16 cellular contexts compared by ENCODE assay signal in the genomic region with DNA sequence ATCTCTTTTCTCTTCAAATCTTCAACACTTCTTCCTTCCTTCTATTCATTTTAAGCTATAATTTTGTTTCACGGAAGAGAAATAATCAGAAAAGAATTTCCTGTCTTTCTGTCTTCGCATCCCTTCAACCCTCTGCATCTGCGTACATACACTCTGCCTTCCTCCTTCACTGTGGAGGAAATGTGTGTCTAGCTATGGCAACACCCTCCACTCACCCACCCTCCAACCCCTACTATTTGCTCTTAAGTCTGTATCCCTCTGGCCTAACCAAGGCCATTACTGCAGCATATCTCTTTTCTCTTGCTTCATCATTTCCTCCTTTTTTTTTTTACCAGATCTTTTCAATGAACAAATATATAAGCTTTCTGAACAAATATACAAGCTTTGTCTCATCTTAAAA.
DNase-seq lines count a peak whose midpoint lies in the region; ATAC-seq and TF ChIP-seq lines count a peak whose summit lies in the region.
"Had no signal": no experiment of that assay in that cellular context is flagged by ENCODE, and none has a peak within 500 bp of the region (broad histone marks: within the 10 kb centered on the region; RNA-seq: fewer than 3 reads in every experiment).

No MANE protein-coding gene starts in this region.

- H3K27me3 Mint-ChIP-seq in endothelial cell (ENCODE audit: unreplicated experiment), result no peaks in the 10 kb centered on the region
- H3K27me3 Mint-ChIP-seq: CD8-positive, alpha-beta memory T cell; IgD-negative memory B cell had no signal

- ATAC-seq in HG02759 (IDR thresholded peaks at IDR 0.05; ENCODE audit: unreplicated experiment) (no peak), HG03196 (IDR thresholded peaks at IDR 0.05; ENCODE audit: unreplicated experiment) (no peak)

- no peak for TF ChIP-seq CTCF in endothelial cell (IDR thresholded peaks at IDR 0.05; ENCODE audit: unreplicated experiment)

- H3K4me3 Mint-ChIP-seq in endothelial cell (ENCODE audit: unreplicated experiment), result no peak overlapping the region
- H3K4me3 Mint-ChIP-seq: CD8-positive, alpha-beta memory T cell; HFFc6; IgD-negative memory B cell had no signal

- peaks cover 16% of the 10 kb centered on the region for H3K4me1 Mint-ChIP-seq in endothelial cell (ENCODE audit: unreplicated experiment)
- H3K4me1 Mint-ChIP-seq: CD8-positive, alpha-beta memory T cell; IgD-negative memory B cell had no signal

- DNase-seq in NCI-H1436 treated with DMSO at 0.1 percent for 48 hours (lab: John Stamatoyannopoulos, UW) (peak; percentile 36), NCI-H1436 (lab: John Stamatoyannopoulos, UW) (no peak), NCI-H2029 treated with DMSO at 0.1 percent for 48 hours (lab: John Stamatoyannopoulos, UW) (peak; percentile 58), endothelial cell (ENCODE audit: low spot score) (no peak), lung microvascular endothelial cell (ENCODE audit: low read depth in 2 of 2) (peak; percentile 9 to 82), COLO829 (ENCODE audit: low spot score) (no peak)
- DNase-seq: 8988T; AML-193; CD8-positive, alpha-beta memory T cell; DMS79 treated with DMSO at 0.1 percent for 48 hours; EL; HCEC 1CT; HFFc6 had no signal

- no peaks in the 10 kb centered on the region for H3K9me3 Mint-ChIP-seq in endothelial cell (ENCODE audit: unreplicated experiment)
- H3K9me3 Mint-ChIP-seq: HFFc6 had no signal

- H3K27ac Mint-ChIP-seq in endothelial cell (ENCODE audit: unreplicated experiment), result peak overlapping the region; percentile 28
- H3K27ac Mint-ChIP-seq: HFFc6, IgD-negative memory B cell had no signal

- H3K36me3 Mint-ChIP-seq in endothelial cell (ENCODE audit: low read depth, unreplicated experiment), result no peaks in the 10 kb centered on the region
- H3K36me3 Mint-ChIP-seq: CD8-positive, alpha-beta memory T cell; IgD-negative memory B cell had no signal

Comparison
In these comparisons a context has a peak if more than half of its experiments do, and no peak if none do; other contexts are left out.
1. DNase-seq: peak in NCI-H1436 treated with DMSO at 0.1 percent for 48 hours (single experiment), NCI-H2029 treated with DMSO at 0.1 percent for 48 hours (single experiment) and lung microvascular endothelial cell (2 of 2); none in NCI-H1436 (single experiment), endothelial cell (single experiment) and COLO829 (single experiment).